21 cellular contexts compared by ENCODE assay signal in the genomic region with DNA sequence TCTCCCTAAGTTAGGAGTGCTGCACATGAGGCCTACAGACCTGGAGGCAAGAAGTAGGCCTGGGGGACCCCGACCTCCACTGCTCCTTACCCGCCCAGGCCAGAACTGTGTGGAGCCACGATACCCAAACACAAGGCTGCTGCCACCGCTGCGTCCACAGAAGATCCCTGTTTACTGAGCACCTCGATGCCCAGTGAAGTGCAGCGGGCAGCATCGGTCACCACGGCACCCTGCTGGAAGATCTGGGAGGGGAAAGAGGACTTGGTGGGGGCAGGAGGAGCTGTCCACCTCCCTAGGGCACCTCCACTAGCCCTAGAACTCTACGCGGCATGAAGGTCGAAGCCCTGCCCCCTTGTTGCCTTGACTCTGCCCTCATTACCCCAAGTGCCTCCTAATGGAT. TPM values are rescaled to one million over a fixed set of nuclear protein-coding genes. Genes with fewer than 3 reads are reported as not detected.
DNase-seq lines count a peak whose midpoint lies in the region; ATAC-seq and TF ChIP-seq lines count a peak whose summit lies in the region.
"Had no signal": no experiment of that assay in that cellular context is flagged by ENCODE, and none has a peak within 500 bp of the region (broad histone marks: within the 10 kb centered on the region; RNA-seq: fewer than 3 reads in every experiment).

No MANE protein-coding gene starts in this region.

- peak; percentile 20 for DNase-seq in GM13977 (ENCODE audit: low spot score)
- peak; percentile 73 for DNase-seq in osteocyte (ENCODE audit: extremely low spot score, unreplicated experiment)
- no peak for DNase-seq in RKO (ENCODE audit: low spot score)
- DNase-seq in DMS53 (lab: John Stamatoyannopoulos, UW) = no peak
- DNase-seq in NCI-H1105 treated with DMSO at 0.1 percent for 48 hours (lab: John Stamatoyannopoulos, UW) = no peak
- DNase-seq in Right ventricle myocardium superior = no peak
- DNase-seq: Calu3; MM.1S; NCI-H1092; NCI-H146; NCI-H2081; NCI-H2171 treated with DMSO at 0.1 percent for 48 hours; NCI-H446; NCI-H748 treated with DMSO at 0.1 percent for 48 hours; NK-92 treated with Interleukin-12 subunit alpha and Interleukin-12 subunit beta, amount 100 ng/mL, for 24 hours; Peyer's patch had no signal

- H3K9ac ChIP-seq in HUES6 (ENCODE audit: low read length) (no peak overlapping the region), iPS-15b (ENCODE audit: low read depth, low read length) (no peak overlapping the region)
- H3K9ac ChIP-seq: BLaER1 had no signal

- in situ Hi-C loops in GM13977 (cut with MboI; ENCODE audit: low pct_unique_long_range_greater_than_20kb, low sequenced_read_pairs, unreplicated experiment) = loop anchor here (25.0 kb wide), 1 partner anchor 350 kb away; no protein-coding TSS in a partner anchor

- no peak overlapping the region for H3K4me3 Mint-ChIP-seq in osteocyte (ENCODE audit: unreplicated experiment)
- H3K4me3 Mint-ChIP-seq: CD8-positive, alpha-beta T cell had no signal

- no peaks in the 10 kb centered on the region for H3K27me3 ChIP-seq in HUES6 (ENCODE audit: control insufficient read depth, insufficient read depth, low read length)
- H3K27me3 ChIP-seq in iPS-15b (ENCODE audit: control insufficient read depth, insufficient read depth, low read length) = no peaks in the 10 kb centered on the region
- H3K27me3 ChIP-seq: BLaER1, Peyer's patch had no signal

- 0 out of 2 replicates have a peak overlapping the region, but pooled peaks have one; percentile 38 for H3K4me3 ChIP-seq in HUES6 (ENCODE audit: low read depth, low read length)
- peak overlapping the region; percentile 56 for H3K4me3 ChIP-seq in iPS-15b (ENCODE audit: low read depth, low read length)
- H3K4me3 ChIP-seq: BLaER1, Peyer's patch had no signal

- ATAC-seq in Right ventricle myocardium superior (ENCODE audit: poor library complexity) = no peak
- ATAC-seq: CD8-positive, alpha-beta T cell; Right ventricle myocardium inferior had no signal

- peaks cover 16% of the 10 kb centered on the region for H3K36me3 ChIP-seq in HUES6 (ENCODE audit: control insufficient read depth, insufficient read depth, low read length)
- no peaks in the 10 kb centered on the region for H3K36me3 ChIP-seq in iPS-15b (ENCODE audit: control insufficient read depth, insufficient read depth, low read length)
- H3K36me3 ChIP-seq: BLaER1 had no signal

- intact Hi-C loops in Right ventricle myocardium superior (cut with DNase I) = no loop called here

- H3K4me1 ChIP-seq in HUES6 (ENCODE audit: control insufficient read depth, insufficient read depth, low read length) = peaks cover 7% of the 10 kb centered on the region; the same call in 1 of the 2 replicates
- H3K4me1 ChIP-seq in iPS-15b (ENCODE audit: control insufficient read depth, insufficient read depth, low read length) = peaks cover 7% of the 10 kb centered on the region
- H3K4me1 ChIP-seq: BLaER1, Peyer's patch had no signal

- H3K27ac Mint-ChIP-seq in osteocyte (ENCODE audit: unreplicated experiment) = no peak overlapping the region

- peaks cover 7% of the 10 kb centered on the region for H3K36me3 Mint-ChIP-seq in osteocyte (ENCODE audit: unreplicated experiment)

- no peaks in the 10 kb centered on the region for H3K27me3 Mint-ChIP-seq in osteocyte (ENCODE audit: unreplicated experiment)

- H3K4me1 Mint-ChIP-seq in osteocyte (ENCODE audit: unreplicated experiment) = peaks cover 4% of the 10 kb centered on the region

- no peak overlapping the region for H3K27ac ChIP-seq in HUES6 (ENCODE audit: low read depth, low read length)
- H3K27ac ChIP-seq: BLaER1, Peyer's patch had no signal

- H3K9me3 ChIP-seq in HUES6 (ENCODE audit: control insufficient read depth, insufficient read depth, low read depth, low read length) (no peaks in the 10 kb centered on the region), iPS-15b (ENCODE audit: control insufficient read depth, insufficient read depth, low read length) (no peaks in the 10 kb centered on the region)
- H3K9me3 ChIP-seq: BLaER1, Peyer's patch had no signal

- H3K9me3 Mint-ChIP-seq in osteocyte (ENCODE audit: unreplicated experiment) = no peaks in the 10 kb centered on the region
- H3K9me3 Mint-ChIP-seq: CD8-positive, alpha-beta T cell had no signal

- TF ChIP-seq CTCF in GM13977 (IDR thresholded peaks at IDR 0.05; ENCODE audit: extremely low read depth, insufficient read depth, missing control alignments) (no peak), osteocyte (IDR thresholded peaks at IDR 0.05) (no peak)

RNA-seq across cellular contexts. Expression of gene GGT7, which starts 9.9 kb away (rescaled TPM):
- total RNA-seq in osteocyte (32.8 and 37.0 TPM in 2 replicates), Right ventricle myocardium superior (21.0 TPM)

RNA-seq across cellular contexts. Expression of gene ACSS2, which starts 13.7 kb away (rescaled TPM):
- total RNA-seq in osteocyte (28.2 and 31.1 TPM in 2 replicates), Right ventricle myocardium superior (137 TPM)

RNA-seq across cellular contexts. Expression of gene NCOA6, which starts 37.3 kb away (rescaled TPM):
- total RNA-seq in osteocyte (33.4 and 33.9 TPM in 2 replicates), Right ventricle myocardium superior (13.4 TPM)

Comparison
In these comparisons a context has a peak if more than half of its experiments do, and no peak if none do; other contexts are left out.
1. DNase-seq: peak in GM13977 (single experiment) and osteocyte (single experiment); none in RKO (single experiment), DMS53 (single experiment), NCI-H1105 treated with DMSO at 0.1 percent for 48 hours (single experiment) and Right ventricle myocardium superior (single experiment).